8 cellular contexts compared by ENCODE assay signal in the genomic region with DNA sequence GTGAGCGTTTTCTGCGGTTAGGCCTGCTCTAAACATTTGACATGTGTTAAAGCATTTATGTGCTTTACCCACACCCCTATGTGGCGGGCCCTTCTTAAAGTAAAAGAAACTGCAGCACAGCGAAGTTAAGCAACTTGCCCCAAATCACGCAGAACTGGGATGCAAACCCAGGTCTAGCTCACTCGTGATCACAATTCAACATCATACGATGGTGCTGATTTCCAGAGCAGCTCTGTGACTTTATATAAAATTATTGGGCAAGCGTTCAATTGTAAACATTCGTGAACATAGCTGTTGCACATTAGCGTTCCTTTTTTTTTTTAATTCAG. TPM values are rescaled to one million over a fixed set of nuclear protein-coding genes. Genes with fewer than 3 reads are reported as not detected.
DNase-seq lines count a peak whose midpoint lies in the region; FAIRE-seq and TF ChIP-seq lines count a peak whose summit lies in the region.

No MANE protein-coding gene starts in this region.

- H3K56ac ChIP-seq in mesendoderm (ENCODE audit: low read length), result peak overlapping the region; percentile 85

- no CpG with 5 or more reads among the region's 10 CpGs for WGBS in mesendoderm (ENCODE audit: extremely low coverage, insufficient coverage, low lambda C conversion rate)

- TF ChIP-seq CTCF in 22Rv1 (IDR thresholded peaks at IDR 0.05), result no peak

- peak overlapping the region; percentile 86 for H2BK120ac ChIP-seq in mesendoderm (ENCODE audit: low read depth, low read length)

- H3K36me3 ChIP-seq in HUES6 (ENCODE audit: control insufficient read depth, insufficient read depth, low read length), result no peaks in the 10 kb centered on the region
- H3K36me3 ChIP-seq in mesendoderm (ENCODE audit: control insufficient read depth, insufficient read depth, low read length), result no peaks in the 10 kb centered on the region

- H3K9me3 ChIP-seq in HUES6 (ENCODE audit: control insufficient read depth, insufficient read depth, low read depth, low read length), result no peaks in the 10 kb centered on the region

- no peaks in the 10 kb centered on the region for H3K79me1 ChIP-seq in mesendoderm (ENCODE audit: low read length)

- H3K27ac ChIP-seq in 22Rv1 (peak overlapping the region; percentile 96), HUES6 (ENCODE audit: low read depth, low read length) (no peak overlapping the region), caudate nucleus (ENCODE audit: low read depth, low read length) (peak overlapping the region; percentile 91), mesendoderm (ENCODE audit: low read depth, low read length) (peak overlapping the region; percentile 86)

- TF ChIP-seq POLR2A in GM12891 (IDR thresholded peaks at IDR 0.05; ENCODE audit: low read depth, low read length), result no peak

- no peak overlapping the region for H4K5ac ChIP-seq in mesendoderm (ENCODE audit: low read length)

- peak overlapping the region; percentile 24 for H3K18ac ChIP-seq in mesendoderm (ENCODE audit: low read length)

- H2BK5ac ChIP-seq in mesendoderm (ENCODE audit: low read length), result peak overlapping the region; percentile 61

- no peaks in the 10 kb centered on the region for H3K79me2 ChIP-seq in mesendoderm (ENCODE audit: control insufficient read depth, insufficient read depth, low read length)

- peak overlapping the region; percentile 56 for H3K4me2 ChIP-seq in mesendoderm (ENCODE audit: low read length)

- no peak overlapping the region for H2BK15ac ChIP-seq in mesendoderm (replicated peaks; ENCODE audit: low read depth)

- DNase-seq in caudate nucleus (lab: John Stamatoyannopoulos, UW), result peak in 2 of 61 donors; percentile 9 to 49
- DNase-seq in mesendoderm, result no peak
- no peak for DNase-seq in stimulated activated CD4-positive, alpha-beta T cell treated with anti-CD3 and anti-CD28 coated beads, Interleukin-4, amount 100 ng/mL, for 1 hour
- DNase-seq in GOT3 (lab: John Stamatoyannopoulos, UW), result no peak
- no peak for DNase-seq in GM19238 (ENCODE audit: insufficient read length, low spot score)
- no peak for DNase-seq in GM12891 (ENCODE audit: insufficient read length, low spot score)

- no peaks in the 10 kb centered on the region for H3K27me3 ChIP-seq in HUES6 (ENCODE audit: control insufficient read depth, insufficient read depth, low read length)
- no peaks in the 10 kb centered on the region for H3K27me3 ChIP-seq in mesendoderm (ENCODE audit: insufficient read depth, low read length, poor library complexity)

- H4K8ac ChIP-seq in mesendoderm (ENCODE audit: low read depth, low read length), result no peak overlapping the region

- H3K4ac ChIP-seq in mesendoderm (ENCODE audit: low read depth, low read length), result peak overlapping the region; percentile 97

- H2AK5ac ChIP-seq in mesendoderm (ENCODE audit: low read length), result no peak overlapping the region

- peak overlapping the region; percentile 61 for H3K4me3 ChIP-seq in HUES6 (ENCODE audit: low read depth, low read length)
- H3K4me3 ChIP-seq in mesendoderm (ENCODE audit: low read length), result no peak overlapping the region

- H3K9ac ChIP-seq in HUES6 (ENCODE audit: low read length) (peak overlapping the region; percentile 62), mesendoderm (ENCODE audit: low read length) (peak overlapping the region; percentile 76)

- no peak for FAIRE-seq in GM12891 (lab: Jason Lieb, UNC)

- H3K4me1 ChIP-seq in HUES6 (ENCODE audit: control insufficient read depth, insufficient read depth, low read length) (no peaks in the 10 kb centered on the region), mesendoderm (ENCODE audit: control insufficient read depth, low read depth, low read length) (no peaks in the 10 kb centered on the region)

- H3K23ac ChIP-seq in mesendoderm (ENCODE audit: low read length), result peak overlapping the region; percentile 70

TF ChIP-seq in GM12891, 5 proteins besides CTCF, POLR2A, EP300 and RAD21:
- TF ChIP-seq SPI1 (IDR thresholded peaks at IDR 0.05; ENCODE audit: low read depth, low read length), result no peak
- TF ChIP-seq POU2F2 (IDR thresholded peaks at IDR 0.05; ENCODE audit: low read depth, low read length), result no peak
- no peak for TF ChIP-seq PAX5 (IDR thresholded peaks at IDR 0.05; ENCODE audit: insufficient read depth, low read length, severe bottlenecking)
- no peak for TF ChIP-seq POLR2AphosphoS5 (IDR thresholded peaks at IDR 0.05; ENCODE audit: low read depth, low read length)
- TF ChIP-seq TAF1 (IDR thresholded peaks at IDR 0.05; ENCODE audit: low read depth, low read length), result no peak

RNA-seq across cellular contexts. Expression of gene RFESD, which starts 0.7 kb away (rescaled TPM):
- polyA plus RNA-seq in mesendoderm (2013, experiment 1 of 2), result 2.8 TPM
- 2.2 TPM for polyA plus RNA-seq in mesendoderm (2013, experiment 2 of 2)
- 4.0 TPM for polyA plus RNA-seq in GM12891 (2012; ENCODE audit: low read depth, missing spikeins)

RNA-seq across cellular contexts. Expression of gene GPR150, which starts 27.4 kb away (rescaled TPM):
- 0.03 TPM for polyA plus RNA-seq in mesendoderm (2013, experiment 1 of 2)
- polyA plus RNA-seq in mesendoderm (2013, experiment 2 of 2), result 0.06 TPM
- polyA plus RNA-seq in GM12891 (2012; ENCODE audit: low read depth, missing spikeins), result 0.42 TPM

RNA-seq across cellular contexts. Expression of gene SPATA9, which starts 35.5 kb away (rescaled TPM):
- not detected for polyA plus RNA-seq in mesendoderm (2013, experiment 1 of 2)
- not detected for polyA plus RNA-seq in mesendoderm (2013, experiment 2 of 2)
- polyA plus RNA-seq in GM12891 (2012; ENCODE audit: low read depth, missing spikeins), result 0.69 TPM
